Comparison of ENCODE assay signal across 23 cellular contexts in the genomic region with DNA sequence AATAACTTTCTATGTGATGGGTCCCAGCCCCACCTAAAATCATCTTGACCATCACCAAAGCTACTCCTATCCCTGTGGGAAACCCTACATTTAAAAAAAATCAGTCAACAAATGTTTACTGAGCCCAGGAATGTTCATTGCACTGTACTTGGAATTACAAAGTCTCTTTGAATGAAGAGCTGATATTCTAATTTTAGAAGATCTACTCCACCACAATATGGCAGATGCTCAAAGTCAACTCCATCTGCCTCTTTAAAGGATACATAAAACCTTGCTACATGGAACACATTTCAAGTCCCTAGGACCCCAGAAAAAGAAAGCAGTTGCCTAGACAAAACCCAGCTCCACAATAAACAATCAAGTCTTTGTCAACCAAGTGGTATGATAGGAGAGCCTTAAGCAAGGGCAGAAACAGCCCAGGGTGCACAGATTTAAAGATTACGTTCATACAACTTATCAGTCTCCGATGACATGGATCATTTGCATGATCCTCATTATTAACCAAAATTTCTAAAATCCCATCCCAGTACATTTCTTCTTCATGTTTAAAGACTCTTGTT.
A peak's percentile ranks its signal among the peaks of the same experiment; 100 is the strongest.
DNase-seq lines count a peak whose midpoint lies in the region; ATAC-seq, FAIRE-seq and TF ChIP-seq lines count a peak whose summit lies in the region.
"Had no signal": no experiment of that assay in that cellular context is flagged by ENCODE, and none has a peak within 500 bp of the region (broad histone marks: within the 10 kb centered on the region; RNA-seq: fewer than 3 reads in every experiment).

No MANE protein-coding gene starts in this region.

- intact Hi-C loops in breast epithelium (cut with DNase I; ENCODE audit: low total_unique reads), result no loop called here

- H3K4me3 Mint-ChIP-seq in endodermal cell (no peak overlapping the region), nephron (peak overlapping the region in 1 of 3 experiments; percentile 60)
- H3K4me3 Mint-ChIP-seq: CD4-positive, alpha-beta memory T cell; IgD-negative memory B cell had no signal

- TF ChIP-seq CTCF in endodermal cell (conservative IDR thresholded peaks at IDR 0.05) (no peak), nephron (IDR thresholded peaks at IDR 0.05; ENCODE audit: unreplicated experiment in 3 of 3) (no peak), breast epithelium (IDR thresholded peaks at IDR 0.05) (no peak)

- ATAC-seq in GM18505 (IDR thresholded peaks at IDR 0.05; ENCODE audit: unreplicated experiment), result no peak
- no peak for ATAC-seq in GM21825 (IDR thresholded peaks at IDR 0.05; ENCODE audit: unreplicated experiment)

- no peak overlapping the region for H3K27ac ChIP-seq in endodermal cell (ENCODE audit: low read depth, low read length)
- H3K27ac ChIP-seq in breast epithelium, result no peak overlapping the region
- H3K27ac ChIP-seq: KMS-11, SK-N-MC had no signal

- FAIRE-seq in GM12892 (lab: Jason Lieb, UNC), result peak; percentile 30
- FAIRE-seq: H1 had no signal

- H3K9ac ChIP-seq in endodermal cell (ENCODE audit: extremely low read depth, low read length, poor library complexity, severe bottlenecking), result no peak overlapping the region
- H3K9ac ChIP-seq: KMS-11 had no signal

- no peaks in the 10 kb centered on the region for H3K27me3 ChIP-seq in endodermal cell (ENCODE audit: control insufficient read depth, insufficient read depth, low read length, poor library complexity, severe bottlenecking)
- H3K27me3 ChIP-seq in breast epithelium, result no peaks in the 10 kb centered on the region

- H3K36me3 Mint-ChIP-seq in endodermal cell (ENCODE audit: low read depth) (no peaks in the 10 kb centered on the region), nephron (ENCODE audit: low read depth) (no peaks in the 10 kb centered on the region)
- H3K36me3 Mint-ChIP-seq: CD4-positive, alpha-beta memory T cell; IgD-negative memory B cell had no signal

- TF ChIP-seq POLR2A in GM12892 (IDR thresholded peaks at IDR 0.05; ENCODE audit: low read depth, low read length), result no peak
- no peak for TF ChIP-seq POLR2A in GM18505 (IDR thresholded peaks at IDR 0.05; ENCODE audit: borderline replicate concordance, extremely low read depth, insufficient read depth, insufficient read length)
- TF ChIP-seq POLR2A in breast epithelium (IDR thresholded peaks at IDR 0.05), result no peak

- H3K27me3 Mint-ChIP-seq in endodermal cell (ENCODE audit: insufficient read depth) (no peaks in the 10 kb centered on the region), nephron (ENCODE audit: low read depth) (no peaks in the 10 kb centered on the region)
- H3K27me3 Mint-ChIP-seq: CD4-positive, alpha-beta memory T cell; IgD-negative memory B cell had no signal

- no peaks in the 10 kb centered on the region for H3K9me3 Mint-ChIP-seq in endodermal cell
- H3K9me3 Mint-ChIP-seq in nephron, result no peaks in the 10 kb centered on the region
- H3K9me3 Mint-ChIP-seq: IgD-negative memory B cell had no signal

- H3K27ac Mint-ChIP-seq in endodermal cell (peak overlapping the region; percentile 31), nephron (peak overlapping the region; percentile 77 to 83 (median 82))
- H3K27ac Mint-ChIP-seq: IgD-negative memory B cell had no signal

- WGBS in endodermal cell (ENCODE audit: insufficient coverage in 1 of 2, insufficient read length in 1 of 2), 2 experiments, result 88 to 100% methylated on average over 2 of the region's 2 CpGs

- DNase-seq in GM12892 (ENCODE audit: insufficient read length) (no peak), NCI-H1048 (lab: John Stamatoyannopoulos, UW) (peak; percentile 16), endodermal cell (no peak), breast epithelium (ENCODE audit: low spot score in 2 of 2) (no peak), kidney tubule cell (ENCODE audit: low spot score) (no peak)
- DNase-seq: C1 segment of cervical spinal cord; CD4-positive, alpha-beta memory T cell; DMS153; DND-41; HCEC 1CT; MM.1S; NCI-H1694; NCI-H2029 treated with DMSO at 0.1 percent for 48 hours; NCI-H69; RPMI8226; SHP77 had no signal

- no peaks in the 10 kb centered on the region for H3K9me3 ChIP-seq in endodermal cell (ENCODE audit: control insufficient read depth, low read length)
- H3K9me3 ChIP-seq in breast epithelium, result no peaks in the 10 kb centered on the region

- H3K4me1 Mint-ChIP-seq in endodermal cell, result peaks cover 12% of the 10 kb centered on the region
- peaks cover 53% of the 10 kb centered on the region for H3K4me1 Mint-ChIP-seq in nephron
- H3K4me1 Mint-ChIP-seq: CD4-positive, alpha-beta memory T cell; IgD-negative memory B cell had no signal

- H3K4me1 ChIP-seq in endodermal cell (ENCODE audit: control insufficient read depth, insufficient read depth, low read length) (no peaks in the 10 kb centered on the region), breast epithelium (no peaks in the 10 kb centered on the region)

- H3K36me3 ChIP-seq in endodermal cell (ENCODE audit: control insufficient read depth, insufficient read depth, low read length) (no peaks in the 10 kb centered on the region), breast epithelium (no peaks in the 10 kb centered on the region)

- no peak overlapping the region for H3K4me3 ChIP-seq in endodermal cell (ENCODE audit: low read length)
- no peak overlapping the region for H3K4me3 ChIP-seq in breast epithelium
- H3K4me3 ChIP-seq: SK-N-MC had no signal
